Comparison of ENCODE assay signal across 21 cellular contexts in genomic region chr1:37347104-37347503, GRCh38.
DNase-seq lines count a peak whose midpoint lies in the region; FAIRE-seq and TF ChIP-seq lines count a peak whose summit lies in the region.
"Had no signal": no experiment of that assay in that cellular context is flagged by ENCODE, and none has a peak within 500 bp of the region (broad histone marks: within the 10 kb centered on the region; RNA-seq: fewer than 3 reads in every experiment).

No MANE protein-coding gene starts in this region.

- no peak overlapping the region for H3K4me2 ChIP-seq in H9 (ENCODE audit: insufficient read depth, insufficient read length, low read length)

- H3K4me1 Mint-ChIP-seq in H9, result peaks cover 10 to 13% of the 10 kb centered on the region in 2 experiments
- H3K4me1 Mint-ChIP-seq: CD14-positive monocyte, T-cell had no signal

- H3K79me1 ChIP-seq in H9 (ENCODE audit: insufficient read depth, low read depth, low read length, poor library complexity, severe bottlenecking), result no peaks in the 10 kb centered on the region

- no peaks in the 10 kb centered on the region for H3K9me3 ChIP-seq in H9 (ENCODE audit: control insufficient read depth, low read depth, low read length)

- H3K9me3 Mint-ChIP-seq in H9, result no peaks in the 10 kb centered on the region; a peak in 1 of 5 replicates
- H3K9me3 Mint-ChIP-seq: CD14-positive monocyte, T-cell had no signal

- no peak overlapping the region for H2BK12ac ChIP-seq in H9 (ENCODE audit: insufficient read length, low read depth, low read length)

- H3K4me1 ChIP-seq in H9 (ENCODE audit: insufficient read depth, low read length), result no peaks in the 10 kb centered on the region; the same call in 1 of the 2 replicates

- H3K9ac ChIP-seq in H9 (ENCODE audit: extremely low read depth, insufficient read length, low read length), result no peak overlapping the region

- no peak overlapping the region for H2BK20ac ChIP-seq in H9 (ENCODE audit: low read depth, low read length, poor library complexity, severe bottlenecking)

- H3K27ac ChIP-seq in H9 (ENCODE audit: insufficient read length, low read depth, low read length) (no peak overlapping the region), coronary artery (no peak overlapping the region)
- H3K27ac ChIP-seq: RWPE1 had no signal

- no peak overlapping the region for H3K23ac ChIP-seq in H9 (ENCODE audit: insufficient read length, low read depth, low read length)

- H4K8ac ChIP-seq in H9 (replicated peaks; ENCODE audit: insufficient read length, low read depth, low read length), result no peak overlapping the region

- H4K5ac ChIP-seq in H9 (ENCODE audit: insufficient read length, low read depth, low read length), result no peak overlapping the region

- H3K79me2 ChIP-seq in H9 (ENCODE audit: insufficient read depth, low read length), result no peaks in the 10 kb centered on the region

- no CpG with 5 or more reads among the region's 3 CpGs for WGBS in H9 (ENCODE audit: extremely low coverage, insufficient read length, low lambda C conversion rate)

- DNase-seq in COLO668 (lab: John Stamatoyannopoulos, UW; ENCODE audit: unreplicated experiment) (peak; percentile 77), H9 (no peak), NCI-H345 (lab: John Stamatoyannopoulos, UW) (peak; percentile 35), NCI-H82 treated with DMSO at 0.1 percent for 48 hours (lab: John Stamatoyannopoulos, UW; ENCODE audit: unreplicated experiment) (peak; percentile 74), RKO (ENCODE audit: low spot score) (no peak), frontal cortex (ENCODE audit: low spot score in 2 of 2) (no peak), coronary artery (ENCODE audit: low spot score) (no peak)
- no peak for DNase-seq in central memory CD4-positive, alpha-beta T cell
- DNase-seq: DMS 273 treated with DMSO at 0.1 percent for 48 hours, GF-D8, GOT3, MM.1S, NCI-H1105, NCI-H187 treated with DMSO at 0.1 percent for 48 hours, NCI-H526 treated with DMSO at 0.1 percent for 48 hours, SIG-M5, T-cell had no signal

- TF ChIP-seq CTCF in H9 (conservative IDR thresholded peaks at IDR 0.05), result no peak
- TF ChIP-seq CTCF in coronary artery (IDR thresholded peaks at IDR 0.05), result no peak

- no peak overlapping the region for H4K91ac ChIP-seq in H9 (ENCODE audit: insufficient read length, low read depth, low read length)

- H2AK5ac ChIP-seq in H9 (ENCODE audit: insufficient read length, low read length), result no peak overlapping the region

- no peak overlapping the region for H3K4me3 Mint-ChIP-seq in H9
- H3K4me3 Mint-ChIP-seq: CD14-positive monocyte, T-cell had no signal

- no peak for FAIRE-seq in frontal cortex (lab: Jason Lieb, UNC)
- FAIRE-seq: GM12878, GM19239 had no signal

- no peak overlapping the region for H2BK15ac ChIP-seq in H9 (ENCODE audit: low read depth, low read length)

- H3K36me3 Mint-ChIP-seq in H9 (ENCODE audit: insufficient read depth in 1 of 3, low read depth in 3 of 3), result no peaks in the 10 kb centered on the region
- H3K36me3 Mint-ChIP-seq: CD14-positive monocyte, T-cell had no signal

- H3K4ac ChIP-seq in H9 (ENCODE audit: low read depth, low read length), result no peak overlapping the region

- 0 out of 2 replicates have a peak overlapping the region, but pooled peaks have one; percentile 49 for H3K14ac ChIP-seq in H9 (ENCODE audit: insufficient read depth, low read length)

- peaks cover 13% of the 10 kb centered on the region for H3K27me3 Mint-ChIP-seq in H9 (ENCODE audit: low read depth)

- H4K20me1 ChIP-seq in H9 (ENCODE audit: control insufficient read depth, insufficient read depth, insufficient read length), result no peaks in the 10 kb centered on the region

- no peak overlapping the region for H3K18ac ChIP-seq in H9 (ENCODE audit: insufficient read length, low read depth, low read length)

- no peak overlapping the region for H2AFZ ChIP-seq in H9 (ENCODE audit: low read length)

- H3K27me3 ChIP-seq in H9 (ENCODE audit: insufficient read depth, low read length), result no peaks in the 10 kb centered on the region

- H2BK120ac ChIP-seq in H9 (ENCODE audit: low read depth, low read length, poor library complexity, severe bottlenecking), result no peak overlapping the region

- H2BK5ac ChIP-seq in H9 (ENCODE audit: insufficient read length, low read length), result no peak overlapping the region

- no peak overlapping the region for H3K27ac Mint-ChIP-seq in H9
- H3K27ac Mint-ChIP-seq: CD14-positive monocyte, T-cell had no signal

- H3T11ph ChIP-seq in H9 (ENCODE audit: low read length), result no peak overlapping the region

- no peak overlapping the region for H3K56ac ChIP-seq in H9 (ENCODE audit: insufficient read length, low read depth, low read length)

- no peaks in the 10 kb centered on the region for H3K23me2 ChIP-seq in H9 (ENCODE audit: insufficient read length, low read depth, low read length, poor library complexity, severe bottlenecking)

- no peak overlapping the region for H3K4me3 ChIP-seq in coronary artery
- H3K4me3 ChIP-seq: GM12878 had no signal

Comparison
In these comparisons a context has a peak if more than half of its experiments do, and no peak if none do; other contexts are left out.
1. DNase-seq: peak in COLO668 (single experiment), NCI-H345 (single experiment) and NCI-H82 treated with DMSO at 0.1 percent for 48 hours (single experiment); none in H9 (single experiment), RKO (single experiment), frontal cortex (0 of 2), coronary artery (single experiment) and central memory CD4-positive, alpha-beta T cell (single experiment).